ENCODE assay signal across 8 cellular contexts in genomic region chr11:117144477-117145392, GRCh38. TPM values are rescaled to one million over a fixed set of nuclear protein-coding genes. Genes with fewer than 3 reads are reported as not detected.
A peak's percentile ranks its signal among the peaks of the same experiment; 100 is the strongest.
DNase-seq lines count a peak whose midpoint lies in the region; ATAC-seq and TF ChIP-seq lines count a peak whose summit lies in the region.

No MANE protein-coding gene starts in this region.

- H3K27me3 ChIP-seq in breast epithelium, result no peaks in the 10 kb centered on the region
- no peaks in the 10 kb centered on the region for H3K27me3 ChIP-seq in iPS-18a (ENCODE audit: control insufficient read depth, insufficient read depth, low read length)
- H3K27me3 ChIP-seq in sigmoid colon, result no peaks in the 10 kb centered on the region

- peak overlapping the region; percentile 80 for H3K9ac ChIP-seq in iPS-18a (ENCODE audit: low read length)

- intact Hi-C loops in breast epithelium (cut with DNase I; ENCODE audit: low total_unique reads), result loop anchor here (10.0 kb wide), 1 partner anchor 50 kb away; the partner anchor contains the start of gene TAGLN
- intact Hi-C loops in sigmoid colon (cut with DNase I), result loop anchor here (2.0 to 5.0 kb wide), 4 partner anchors 34 to 88 kb away; partner anchors contain the start of genes PCSK7, RNF214, SIDT2 and SIK3

- ATAC-seq in GM21529 (IDR thresholded peaks at IDR 0.05; ENCODE audit: unreplicated experiment) (peak; percentile 43), T-cell (replicated peaks in 1 of 4) (peak; percentile 48 to 64 (median 63))

- TF ChIP-seq POLR2A in breast epithelium (IDR thresholded peaks at IDR 0.05) (no peak), sigmoid colon (IDR thresholded peaks at IDR 0.05) (no peak)

- peak; percentile 86 for DNase-seq in GM03348 (ENCODE audit: low spot score)
- peak in 52 of 76 experiments; percentile 2 to 70 (median 41) for DNase-seq in HUDEP-2 (lab: John Stamatoyannopoulos, UW; ENCODE audit: unreplicated experiment in 76 of 76)
- peak in 17 of 34 experiments; percentile 1 to 38 (median 13) for DNase-seq in T-cell
- DNase-seq in breast epithelium (ENCODE audit: low spot score in 2 of 2), result peak in 1 of 2 donors; percentile 37
- peak; percentile 82 for DNase-seq in sigmoid colon
- DNase-seq in NCI-H1694 treated with DMSO at 0.1 percent for 48 hours (lab: John Stamatoyannopoulos, UW), result no peak

- H3K4me1 Mint-ChIP-seq in T-cell, result peaks cover 40 to 48% (median 43%) of the 10 kb centered on the region in 3 donors

- peak overlapping the region; percentile 96 to 99 (median 98) for H3K4me3 Mint-ChIP-seq in T-cell

- H3K27ac Mint-ChIP-seq in T-cell, result peak overlapping the region; percentile 94 to 95

- H3K4me3 ChIP-seq in breast epithelium, result peak overlapping the region; percentile 85 to 97 (median 90)
- H3K4me3 ChIP-seq in iPS-18a (ENCODE audit: low read length), result peak overlapping the region; percentile 100
- peak overlapping the region; percentile 83 to 93 (median 88) for H3K4me3 ChIP-seq in sigmoid colon

- 0 to 1% methylated on average over 62 of the region's 62 CpGs for WGBS in sigmoid colon, 2 donors

- CTCF ChIA-PET in T-cell (lab: Charles Lee), result interaction anchor here in 1 of 2 donors (0.6 to 1.9 kb wide), 8 partner anchors 11 to 357 kb away, joined by 3 to 8 read pairs (median 3); partner anchors contain the start of gene ZPR1

- peak in 1 of 4 donors; percentile 28 for TF ChIP-seq EP300 in sigmoid colon (IDR thresholded peaks at IDR 0.05)

- no peaks in the 10 kb centered on the region for H3K9me3 Mint-ChIP-seq in T-cell

- H3K4me1 ChIP-seq in breast epithelium, result no peaks in the 10 kb centered on the region
- peaks cover 9% of the 10 kb centered on the region for H3K4me1 ChIP-seq in iPS-18a (ENCODE audit: control insufficient read depth, low read depth, low read length)
- peaks cover 0 to 52% (median 43%) of the 10 kb centered on the region in 4 donors for H3K4me1 ChIP-seq in sigmoid colon

- no peaks in the 10 kb centered on the region for H3K9me3 ChIP-seq in breast epithelium
- no peaks in the 10 kb centered on the region for H3K9me3 ChIP-seq in iPS-18a (ENCODE audit: control insufficient read depth, low read depth, low read length)
- H3K9me3 ChIP-seq in sigmoid colon, result no peaks in the 10 kb centered on the region

- peaks cover 5% of the 10 kb centered on the region in 2 donors for H3K27me3 Mint-ChIP-seq in T-cell

- no peaks in the 10 kb centered on the region for H3K36me3 ChIP-seq in breast epithelium
- H3K36me3 ChIP-seq in iPS-18a (ENCODE audit: control insufficient read depth, low read depth, low read length), result peaks cover 21% of the 10 kb centered on the region
- peaks cover 0 to 11% (median 3%) of the 10 kb centered on the region in 4 donors for H3K36me3 ChIP-seq in sigmoid colon

- H3K36me3 Mint-ChIP-seq in T-cell, result peaks cover 8% of the 10 kb centered on the region

- POLR2A ChIA-PET in T-cell (lab: Charles Lee), result interaction anchor here (0.6 to 3.2 kb wide), 5 partner anchors 33 to 357 kb away, joined by 3 to 21 read pairs (median 4); partner anchors contain the start of genes SIDT2 (in 2 of the 2) and ZPR1 (in 2 of the 2)

- H3K27ac ChIP-seq in breast epithelium (peak overlapping the region; percentile 91 to 92), iPS-18a (ENCODE audit: low read length) (peak overlapping the region; percentile 82), sigmoid colon (peak overlapping the region; percentile 95 to 97 (median 97))

- no peak for TF ChIP-seq CTCF in breast epithelium (IDR thresholded peaks at IDR 0.05)
- peak in 1 of 4 experiments; percentile 10 for TF ChIP-seq CTCF in sigmoid colon (IDR thresholded peaks at IDR 0.05)

RNA-seq across cellular contexts. Expression of gene PAFAH1B2, which starts 0.6 kb away (rescaled TPM):
- total RNA-seq in T-cell, result 10 to 100 TPM; 44.1 to 55.9 (median 55.6) TPM
- 10 to 100 TPM; 76.8 to 92.2 (median 86.2) TPM for total RNA-seq in breast epithelium
- total RNA-seq in sigmoid colon, result 10 to 100 TPM; 42.1 to 76.4 (median 58.0) TPM
- 10 to 100 TPM; 26.0 to 33.1 (median 28.8) TPM for polyA plus RNA-seq in sigmoid colon

RNA-seq across cellular contexts. Expression of gene SIDT2, which starts 33.8 kb away (rescaled TPM):
- 100 to 1,000 TPM in 2 of 5 donors, 10 to 100 TPM in 3; 46.3 to 110 (median 59.5) TPM for total RNA-seq in T-cell
- 10 to 100 TPM; 45.2 to 86.7 (median 49.5) TPM for total RNA-seq in breast epithelium
- total RNA-seq in sigmoid colon, result 10 to 100 TPM; 20.7 to 50.7 (median 28.5) TPM
- 10 to 100 TPM in 2 of 3 donors, 1 to 10 TPM in 1; 7.6 to 33.1 (median 12.0) TPM for polyA plus RNA-seq in sigmoid colon

RNA-seq across cellular contexts. Expression of gene SIK3, which starts 46.5 kb away (rescaled TPM):
- total RNA-seq in T-cell (10 to 100 TPM; 56.3 to 78.0 (median 63.8) TPM), breast epithelium (100 to 1,000 TPM in 1 of 3 donors, 10 to 100 TPM in 2; 26.9 to 110 (median 57.0) TPM), sigmoid colon (10 to 100 TPM; 35.3 to 53.2 (median 40.9) TPM)
- 10 to 100 TPM in 1 of 3 donors, 1 to 10 TPM in 2; 5.5 to 16.5 (median 7.8) TPM for polyA plus RNA-seq in sigmoid colon

RNA-seq across cellular contexts. Expression of gene TAGLN, which starts 54.4 kb away (rescaled TPM):
- 10 to 100 TPM in 4 of 5 donors, 1 to 10 TPM in 1; 8.5 to 19.7 (median 13.4) TPM for total RNA-seq in T-cell
- 1,000 to 10,000 TPM in 2 of 3 donors, 100 to 1,000 TPM in 1; 602 to 1,663 (median 1,380) TPM for total RNA-seq in breast epithelium
- total RNA-seq in sigmoid colon, result over 10,000 TPM in 3 of 4 donors, 1,000 to 10,000 TPM in 1; 6,854 to 14,048 (median 12,596) TPM
- polyA plus RNA-seq in sigmoid colon, result 1,000 to 10,000 TPM in 1 of 3 donors, 100 to 1,000 TPM in 2; 112 to 1,100 (median 337) TPM
